6 cellular contexts compared by ENCODE assay signal in the genomic region with DNA sequence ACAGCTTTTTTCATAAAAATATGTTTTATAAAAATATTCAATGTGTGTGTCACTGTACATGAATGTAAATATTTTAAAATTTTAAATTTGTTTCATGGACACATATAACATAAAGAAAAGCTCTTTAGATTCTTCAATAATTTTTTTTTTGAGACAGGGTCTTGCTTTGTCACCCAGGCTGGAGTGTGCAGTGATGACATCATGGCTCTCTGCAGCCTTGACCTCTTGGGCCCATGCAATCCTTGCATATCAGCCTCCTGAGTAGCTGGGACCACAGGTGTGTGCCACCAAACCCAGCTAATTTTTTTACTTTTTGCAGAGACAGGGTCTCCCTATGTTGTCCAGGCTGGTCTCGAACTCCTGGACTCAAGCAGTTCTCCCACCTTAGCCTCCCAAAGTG.
"Had no signal": no experiment of that assay in that cellular context is flagged by ENCODE, and none has a peak within 500 bp of the region (broad histone marks: within the 10 kb centered on the region; RNA-seq: fewer than 3 reads in every experiment).

No MANE protein-coding gene starts in this region.

- DNase-seq: GM23248, GOT3, H9, HCEC 1CT, KG1 had no signal

- H3K27me3 Mint-ChIP-seq: IgD-negative memory B cell had no signal

- H3K4me3 ChIP-seq: GM23248 had no signal

- H3K9ac ChIP-seq: GM23248 had no signal

- H2AFZ ChIP-seq: GM23248 had no signal

- H3K36me3 Mint-ChIP-seq: IgD-negative memory B cell had no signal

- H3K27ac ChIP-seq: GM23248 had no signal

- H3K4me3 Mint-ChIP-seq: H9, IgD-negative memory B cell had no signal

- H3K27ac Mint-ChIP-seq: H9, IgD-negative memory B cell had no signal
